ENCODE assay signal across 14 cellular contexts in genomic region chr2:163465440-163465839, GRCh38.
DNase-seq lines count a peak whose midpoint lies in the region; ATAC-seq and TF ChIP-seq lines count a peak whose summit lies in the region.
"Had no signal": no experiment of that assay in that cellular context is flagged by ENCODE, and none has a peak within 500 bp of the region (broad histone marks: within the 10 kb centered on the region; RNA-seq: fewer than 3 reads in every experiment).

No MANE protein-coding gene starts in this region.

- TF ChIP-seq CTCF in fibroblast of pulmonary artery (IDR thresholded peaks at IDR 0.05; ENCODE audit: low read length, missing control alignments) = no peak

- H3K4me3 ChIP-seq in fibroblast of pulmonary artery (replicated peaks; ENCODE audit: low read depth, low read length) = no peak overlapping the region

- ATAC-seq in HG03354 (IDR thresholded peaks at IDR 0.05; ENCODE audit: poor library complexity, severe bottlenecking, unreplicated experiment) = peak; percentile 59
- ATAC-seq in GM21717 (IDR thresholded peaks at IDR 0.05; ENCODE audit: unreplicated experiment) = no peak
- ATAC-seq in HG03025 (IDR thresholded peaks at IDR 0.05; ENCODE audit: low FRiP score, unreplicated experiment) = no peak
- ATAC-seq in GM19395 (IDR thresholded peaks at IDR 0.05; ENCODE audit: unreplicated experiment) = no peak
- no peak for ATAC-seq in HG02623 (IDR thresholded peaks at IDR 0.05; ENCODE audit: unreplicated experiment)
- ATAC-seq: activated CD8-positive, alpha-beta memory T cell treated with anti-CD3 and anti-CD28 coated beads, Interleukin-2, amount 10 ng/mL, durations not matched to agents 7 days and 5 days had no signal

- DNase-seq in A172 (ENCODE audit: low spot score) (peak; percentile 5), NCI-H774 (lab: John Stamatoyannopoulos, UW) (peak; percentile 10), fibroblast of pulmonary artery (ENCODE audit: low read depth) (peak; percentile 5)
- DNase-seq: activated CD8-positive, alpha-beta memory T cell treated with anti-CD3 and anti-CD28 coated beads, Interleukin-2, amount 10 ng/mL, durations not matched to agents 7 days and 5 days; activated naive CD4-positive, alpha-beta T cell treated with anti-CD3 and anti-CD28 coated beads for 36 hours; DMS 273 treated with DMSO at 0.1 percent for 48 hours; mammary epithelial cell; SHP77 treated with DMSO at 0.1 percent for 48 hours; trophoblast cell had no signal
